In genomic region chr18:70142021-70142420, GRCh38 we compare ENCODE assay signal across 22 cellular contexts.
"Had no signal": no experiment of that assay in that cellular context is flagged by ENCODE, and none has a peak within 500 bp of the region (broad histone marks: within the 10 kb centered on the region; RNA-seq: fewer than 3 reads in every experiment).

No MANE protein-coding gene starts in this region.

- FAIRE-seq: endometrium, keratinocyte had no signal

- H3K9me3 ChIP-seq: esophagus squamous epithelium, gastrocnemius medialis, left lung, lower lobe of right lung, mucosa of descending colon had no signal

- DNase-seq: cortex of kidney; effector CD8-positive, alpha-beta T cell; effector memory CD8-positive, alpha-beta T cell; endodermal cell; esophagus squamous epithelium; foreskin fibroblast; foreskin melanocyte; gastrocnemius medialis; glutamatergic neuron; heart right ventricle; hippocampal formation; left cardiac atrium; left lung; left ventricle myocardium superior; lower lobe of right lung; mesenchymal stem cell; mucosa of descending colon; naive B cell had no signal

- ATAC-seq: effector memory CD8-positive, alpha-beta T cell; esophagus mucosa; gastrocnemius medialis; heart right ventricle; left cardiac atrium; left lung; left ventricle myocardium superior; lower lobe of right lung; mucosa of descending colon had no signal

- H3K4me3 ChIP-seq: esophagus squamous epithelium, gastrocnemius medialis, heart right ventricle, left lung, lower lobe of right lung, mucosa of descending colon had no signal

- H3K27me3 ChIP-seq: esophagus squamous epithelium, gastrocnemius medialis, heart right ventricle, left lung had no signal

- H3K4me1 ChIP-seq: esophagus squamous epithelium, gastrocnemius medialis, heart right ventricle, left lung, lower lobe of right lung had no signal

- H3K27ac ChIP-seq: epithelial cell of prostate, esophagus squamous epithelium, gastrocnemius medialis, heart right ventricle, left lung, lower lobe of right lung had no signal
